Comparison of ENCODE assay signal across 1 cellular context in the genomic region with DNA sequence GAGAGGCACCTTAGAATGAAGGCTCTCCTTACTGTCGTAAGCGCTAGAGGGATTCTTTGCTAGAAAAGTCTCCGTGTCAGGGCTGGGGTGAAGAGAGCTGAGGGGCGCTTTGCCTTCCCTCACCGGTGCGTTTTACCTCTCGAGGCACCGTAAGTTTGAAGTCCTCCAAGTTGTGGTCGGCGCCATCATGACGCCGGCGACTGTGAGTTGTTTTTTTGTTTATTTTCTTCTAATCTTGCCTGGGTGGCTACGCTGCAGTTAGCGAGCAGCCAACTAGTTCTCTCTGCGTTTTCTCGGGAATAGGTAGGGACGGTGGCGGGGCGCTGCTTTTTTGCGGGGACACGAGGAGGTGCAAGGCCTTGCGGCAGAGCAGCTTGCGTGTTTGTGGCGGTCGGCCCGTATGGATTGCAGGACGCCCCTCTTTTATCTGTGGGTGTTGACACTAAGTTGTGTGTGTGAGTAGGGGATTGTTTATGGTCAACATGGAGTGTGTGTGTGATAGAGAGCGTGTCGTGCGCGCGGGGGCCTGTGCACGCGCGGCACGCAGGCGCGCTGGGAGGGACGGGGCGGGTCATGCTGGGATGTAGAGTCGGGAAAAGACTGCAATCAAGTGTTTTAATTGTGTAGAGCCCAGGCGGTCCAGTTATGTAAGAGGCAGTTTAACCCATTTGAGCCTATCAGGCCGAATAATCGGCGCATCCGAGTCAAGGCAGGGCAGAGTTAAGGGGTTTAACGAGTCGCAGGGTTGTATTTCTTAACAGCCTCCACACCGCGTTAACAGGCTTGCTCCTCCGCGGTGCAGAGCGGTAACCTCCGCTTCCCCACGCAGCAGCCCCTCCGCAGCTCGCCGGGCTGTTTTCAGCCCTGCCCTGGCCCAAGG.
TF ChIP-seq lines count a peak whose summit lies in the region.

No MANE protein-coding gene starts in this region.

TF ChIP-seq in HEK293, 187 proteins besides CTCF, POLR2A, EP300 and RAD21 (continued from another document and continues in another):
- TF ChIP-seq, protein P1, sequence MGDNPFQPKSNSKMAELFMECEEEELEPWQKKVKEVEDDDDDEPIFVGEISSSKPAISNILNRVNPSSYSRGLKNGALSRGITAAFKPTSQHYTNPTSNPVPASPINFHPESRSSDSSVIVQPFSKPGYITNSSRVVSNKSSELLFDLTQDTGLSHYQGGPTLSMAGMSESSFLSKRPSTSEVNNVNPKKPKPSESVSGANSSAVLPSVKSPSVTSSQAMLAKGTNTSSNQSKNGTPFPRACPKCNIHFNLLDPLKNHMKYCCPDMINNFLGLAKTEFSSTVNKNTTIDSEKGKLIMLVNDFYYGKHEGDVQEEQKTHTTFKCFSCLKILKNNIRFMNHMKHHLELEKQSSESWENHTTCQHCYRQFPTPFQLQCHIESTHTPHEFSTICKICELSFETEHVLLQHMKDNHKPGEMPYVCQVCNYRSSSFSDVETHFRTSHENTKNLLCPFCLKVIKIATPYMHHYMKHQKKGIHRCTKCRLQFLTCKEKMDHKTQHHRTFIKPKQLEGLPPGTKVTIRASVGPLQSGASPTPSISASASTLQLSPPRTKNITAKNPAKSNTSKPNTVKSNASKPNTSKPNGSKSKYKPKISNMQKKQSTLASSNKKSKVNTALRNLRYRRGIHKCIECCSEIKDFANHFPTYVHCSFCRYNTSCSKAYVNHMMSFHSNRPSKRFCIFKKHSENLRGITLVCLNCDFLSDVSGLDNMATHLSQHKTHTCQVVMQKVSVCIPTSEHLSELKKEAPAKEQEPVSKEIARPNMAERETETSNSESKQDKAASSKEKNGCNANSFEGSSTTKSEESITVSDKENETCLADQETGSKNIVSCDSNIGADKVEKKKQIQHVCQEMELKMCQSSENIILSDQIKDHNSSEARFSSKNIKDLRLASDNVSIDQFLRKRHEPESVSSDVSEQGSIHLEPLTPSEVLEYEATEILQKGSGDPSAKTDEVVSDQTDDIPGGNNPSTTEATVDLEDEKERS (tag by site-specific recombination; IDR thresholded peaks at IDR 0.05), result no peak
- TF ChIP-seq ZNF302 (tag by site-specific recombination; IDR thresholded peaks at IDR 0.05; ENCODE audit: low read depth) (no peak), HOXD13 (CRISPR knock-in tag; IDR thresholded peaks at IDR 0.05; ENCODE audit: borderline replicate concordance) (no peak), ZBTB21 (tag by site-specific recombination; IDR thresholded peaks at IDR 0.05) (no peak), GLI2 (tag by site-specific recombination; IDR thresholded peaks at IDR 0.05; ENCODE audit: borderline replicate concordance, low read depth) (no peak), ZXDB (tag by site-specific recombination; IDR thresholded peaks at IDR 0.05) (no peak; the same call in 1 of the 2 replicates), ZNF830 (tag by site-specific recombination; IDR thresholded peaks at IDR 0.05; ENCODE audit: low read depth) (no peak), ZNF777 (tag by site-specific recombination; IDR thresholded peaks at IDR 0.05; ENCODE audit: borderline replicate concordance) (peak; percentile 60; the same call in 1 of the 2 replicates), ZNF426 (tag by site-specific recombination; IDR thresholded peaks at IDR 0.05) (no peak), ZFP41 (tag by site-specific recombination; IDR thresholded peaks at IDR 0.05; ENCODE audit: borderline replicate concordance) (no peak), MYNN (tag by site-specific recombination; IDR thresholded peaks at IDR 0.05; ENCODE audit: borderline replicate concordance) (peak; percentile 14; the same call in 1 of the 2 replicates), HOXC10 (CRISPR knock-in tag; IDR thresholded peaks at IDR 0.05) (no peak), MZF1 (tag by site-specific recombination; IDR thresholded peaks at IDR 0.05; ENCODE audit: borderline replicate concordance) (no peak), ZNF24 (tag by site-specific recombination; IDR thresholded peaks at IDR 0.05) (no peak), ZNF664 (tag by site-specific recombination; IDR thresholded peaks at IDR 0.05) (no peak), ZNF394 (tag by site-specific recombination; IDR thresholded peaks at IDR 0.05; ENCODE audit: borderline replicate concordance) (no peak; the same call in 1 of the 2 replicates), ZNF626 (tag by site-specific recombination; IDR thresholded peaks at IDR 0.05) (no peak), SP3 (tag by site-specific recombination; IDR thresholded peaks at IDR 0.05) (0 out of 2 replicates have a peak, but pooled peaks have one; percentile 39), ZNF561 (tag by site-specific recombination; IDR thresholded peaks at IDR 0.05; ENCODE audit: borderline replicate concordance) (0 out of 2 replicates have a peak, but pooled peaks have one; percentile 4), ZBTB17 (tag by site-specific recombination; IDR thresholded peaks at IDR 0.05) (peak; percentile 72), ZNF837 (tag by site-specific recombination; IDR thresholded peaks at IDR 0.05) (no peak), ZBTB48 (tag by site-specific recombination; IDR thresholded peaks at IDR 0.05) (no peak), ZNF596 (tag by site-specific recombination; IDR thresholded peaks at IDR 0.05) (no peak), YY1 (tag by site-specific recombination; IDR thresholded peaks at IDR 0.05) (peak; percentile 68; the same call in 1 of the 2 replicates), ZNF112 (tag by site-specific recombination; IDR thresholded peaks at IDR 0.05) (no peak), ZNF146 (tag by site-specific recombination; IDR thresholded peaks at IDR 0.05) (no peak), ZNF221 (tag by site-specific recombination; IDR thresholded peaks at IDR 0.05; ENCODE audit: borderline replicate concordance) (no peak), SP7 (tag by site-specific recombination; IDR thresholded peaks at IDR 0.05) (no peak), TCF7L2 (IDR thresholded peaks at IDR 0.05; ENCODE audit: borderline replicate concordance, low read depth, low read length) (no peak), REPIN1 (tag by site-specific recombination; IDR thresholded peaks at IDR 0.05; ENCODE audit: low read depth) (no peak), ZFP69B (tag by site-specific recombination; IDR thresholded peaks at IDR 0.05) (no peak), ZNF274 (IDR thresholded peaks at IDR 0.05; ENCODE audit: low read length) (no peak), ZNF274 (tag by site-specific recombination; IDR thresholded peaks at IDR 0.05; ENCODE audit: borderline replicate concordance) (no peak)
- TF ChIP-seq, protein P2, sequence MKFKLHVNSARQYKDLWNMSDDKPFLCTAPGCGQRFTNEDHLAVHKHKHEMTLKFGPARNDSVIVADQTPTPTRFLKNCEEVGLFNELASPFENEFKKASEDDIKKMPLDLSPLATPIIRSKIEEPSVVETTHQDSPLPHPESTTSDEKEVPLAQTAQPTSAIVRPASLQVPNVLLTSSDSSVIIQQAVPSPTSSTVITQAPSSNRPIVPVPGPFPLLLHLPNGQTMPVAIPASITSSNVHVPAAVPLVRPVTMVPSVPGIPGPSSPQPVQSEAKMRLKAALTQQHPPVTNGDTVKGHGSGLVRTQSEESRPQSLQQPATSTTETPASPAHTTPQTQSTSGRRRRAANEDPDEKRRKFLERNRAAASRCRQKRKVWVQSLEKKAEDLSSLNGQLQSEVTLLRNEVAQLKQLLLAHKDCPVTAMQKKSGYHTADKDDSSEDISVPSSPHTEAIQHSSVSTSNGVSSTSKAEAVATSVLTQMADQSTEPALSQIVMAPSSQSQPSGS (tag by site-specific recombination; IDR thresholded peaks at IDR 0.05; ENCODE audit: low read depth), result no peak
- TF ChIP-seq, protein P3, sequence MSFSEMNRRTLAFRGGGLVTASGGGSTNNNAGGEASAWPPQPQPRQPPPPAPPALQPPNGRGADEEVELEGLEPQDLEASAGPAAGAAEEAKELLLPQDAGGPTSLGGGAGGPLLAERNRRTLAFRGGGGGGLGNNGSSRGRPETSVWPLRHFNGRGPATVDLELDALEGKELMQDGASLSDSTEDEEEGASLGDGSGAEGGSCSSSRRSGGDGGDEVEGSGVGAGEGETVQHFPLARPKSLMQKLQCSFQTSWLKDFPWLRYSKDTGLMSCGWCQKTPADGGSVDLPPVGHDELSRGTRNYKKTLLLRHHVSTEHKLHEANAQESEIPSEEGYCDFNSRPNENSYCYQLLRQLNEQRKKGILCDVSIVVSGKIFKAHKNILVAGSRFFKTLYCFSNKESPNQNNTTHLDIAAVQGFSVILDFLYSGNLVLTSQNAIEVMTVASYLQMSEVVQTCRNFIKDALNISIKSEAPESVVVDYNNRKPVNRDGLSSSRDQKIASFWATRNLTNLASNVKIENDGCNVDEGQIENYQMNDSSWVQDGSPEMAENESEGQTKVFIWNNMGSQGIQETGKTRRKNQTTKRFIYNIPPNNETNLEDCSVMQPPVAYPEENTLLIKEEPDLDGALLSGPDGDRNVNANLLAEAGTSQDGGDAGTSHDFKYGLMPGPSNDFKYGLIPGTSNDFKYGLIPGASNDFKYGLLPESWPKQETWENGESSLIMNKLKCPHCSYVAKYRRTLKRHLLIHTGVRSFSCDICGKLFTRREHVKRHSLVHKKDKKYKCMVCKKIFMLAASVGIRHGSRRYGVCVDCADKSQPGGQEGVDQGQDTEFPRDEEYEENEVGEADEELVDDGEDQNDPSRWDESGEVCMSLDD (tag by site-specific recombination; IDR thresholded peaks at IDR 0.05), result 0 out of 2 replicates have a peak, but pooled peaks have one; percentile 56
- TF ChIP-seq, protein P4, sequence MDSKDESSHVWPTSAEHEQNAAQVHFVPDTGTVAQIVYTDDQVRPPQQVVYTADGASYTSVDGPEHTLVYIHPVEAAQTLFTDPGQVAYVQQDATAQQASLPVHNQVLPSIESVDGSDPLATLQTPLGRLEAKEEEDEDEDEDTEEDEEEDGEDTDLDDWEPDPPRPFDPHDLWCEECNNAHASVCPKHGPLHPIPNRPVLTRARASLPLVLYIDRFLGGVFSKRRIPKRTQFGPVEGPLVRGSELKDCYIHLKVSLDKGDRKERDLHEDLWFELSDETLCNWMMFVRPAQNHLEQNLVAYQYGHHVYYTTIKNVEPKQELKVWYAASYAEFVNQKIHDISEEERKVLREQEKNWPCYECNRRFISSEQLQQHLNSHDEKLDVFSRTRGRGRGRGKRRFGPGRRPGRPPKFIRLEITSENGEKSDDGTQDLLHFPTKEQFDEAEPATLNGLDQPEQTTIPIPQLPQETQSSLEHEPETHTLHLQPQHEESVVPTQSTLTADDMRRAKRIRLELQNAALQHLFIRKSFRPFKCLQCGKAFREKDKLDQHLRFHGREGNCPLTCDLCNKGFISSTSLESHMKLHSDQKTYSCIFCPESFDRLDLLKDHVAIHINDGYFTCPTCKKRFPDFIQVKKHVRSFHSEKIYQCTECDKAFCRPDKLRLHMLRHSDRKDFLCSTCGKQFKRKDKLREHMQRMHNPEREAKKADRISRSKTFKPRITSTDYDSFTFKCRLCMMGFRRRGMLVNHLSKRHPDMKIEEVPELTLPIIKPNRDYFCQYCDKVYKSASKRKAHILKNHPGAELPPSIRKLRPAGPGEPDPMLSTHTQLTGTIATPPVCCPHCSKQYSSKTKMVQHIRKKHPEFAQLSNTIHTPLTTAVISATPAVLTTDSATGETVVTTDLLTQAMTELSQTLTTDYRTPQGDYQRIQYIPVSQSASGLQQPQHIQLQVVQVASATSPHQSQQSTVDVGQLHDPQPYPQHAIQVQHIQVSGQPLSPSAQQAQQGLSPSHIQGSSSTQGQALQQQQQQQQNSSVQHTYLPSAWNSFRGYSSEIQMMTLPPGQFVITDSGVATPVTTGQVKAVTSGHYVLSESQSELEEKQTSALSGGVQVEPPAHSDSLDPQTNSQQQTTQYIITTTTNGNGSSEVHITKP (tag by site-specific recombination; IDR thresholded peaks at IDR 0.05), result no peak
- TF ChIP-seq, protein P5, sequence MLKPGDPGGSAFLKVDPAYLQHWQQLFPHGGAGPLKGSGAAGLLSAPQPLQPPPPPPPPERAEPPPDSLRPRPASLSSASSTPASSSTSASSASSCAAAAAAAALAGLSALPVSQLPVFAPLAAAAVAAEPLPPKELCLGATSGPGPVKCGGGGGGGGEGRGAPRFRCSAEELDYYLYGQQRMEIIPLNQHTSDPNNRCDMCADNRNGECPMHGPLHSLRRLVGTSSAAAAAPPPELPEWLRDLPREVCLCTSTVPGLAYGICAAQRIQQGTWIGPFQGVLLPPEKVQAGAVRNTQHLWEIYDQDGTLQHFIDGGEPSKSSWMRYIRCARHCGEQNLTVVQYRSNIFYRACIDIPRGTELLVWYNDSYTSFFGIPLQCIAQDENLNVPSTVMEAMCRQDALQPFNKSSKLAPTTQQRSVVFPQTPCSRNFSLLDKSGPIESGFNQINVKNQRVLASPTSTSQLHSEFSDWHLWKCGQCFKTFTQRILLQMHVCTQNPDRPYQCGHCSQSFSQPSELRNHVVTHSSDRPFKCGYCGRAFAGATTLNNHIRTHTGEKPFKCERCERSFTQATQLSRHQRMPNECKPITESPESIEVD (tag by site-specific recombination; IDR thresholded peaks at IDR 0.05), result no peak
- TF ChIP-seq, protein P6, sequence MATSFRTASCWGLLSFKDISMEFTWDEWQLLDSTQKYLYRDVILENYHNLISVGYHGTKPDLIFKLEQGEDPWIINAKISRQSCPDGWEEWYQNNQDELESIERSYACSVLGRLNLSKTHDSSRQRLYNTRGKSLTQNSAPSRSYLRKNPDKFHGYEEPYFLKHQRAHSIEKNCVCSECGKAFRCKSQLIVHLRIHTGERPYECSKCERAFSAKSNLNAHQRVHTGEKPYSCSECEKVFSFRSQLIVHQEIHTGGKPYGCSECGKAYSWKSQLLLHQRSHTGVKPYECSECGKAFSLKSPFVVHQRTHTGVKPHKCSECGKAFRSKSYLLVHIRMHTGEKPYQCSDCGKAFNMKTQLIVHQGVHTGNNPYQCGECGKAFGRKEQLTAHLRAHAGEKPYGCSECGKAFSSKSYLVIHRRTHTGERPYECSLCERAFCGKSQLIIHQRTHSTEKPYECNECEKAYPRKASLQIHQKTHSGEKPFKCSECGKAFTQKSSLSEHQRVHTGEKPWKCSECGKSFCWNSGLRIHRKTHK (tag by site-specific recombination; IDR thresholded peaks at IDR 0.05), result no peak
- TF ChIP-seq, protein P7, sequence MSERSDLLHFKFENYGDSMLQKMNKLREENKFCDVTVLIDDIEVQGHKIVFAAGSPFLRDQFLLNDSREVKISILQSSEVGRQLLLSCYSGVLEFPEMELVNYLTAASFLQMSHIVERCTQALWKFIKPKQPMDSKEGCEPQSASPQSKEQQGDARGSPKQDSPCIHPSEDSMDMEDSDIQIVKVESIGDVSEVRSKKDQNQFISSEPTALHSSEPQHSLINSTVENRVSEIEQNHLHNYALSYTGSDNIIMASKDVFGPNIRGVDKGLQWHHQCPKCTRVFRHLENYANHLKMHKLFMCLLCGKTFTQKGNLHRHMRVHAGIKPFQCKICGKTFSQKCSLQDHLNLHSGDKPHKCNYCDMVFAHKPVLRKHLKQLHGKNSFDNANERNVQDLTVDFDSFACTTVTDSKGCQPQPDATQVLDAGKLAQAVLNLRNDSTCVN (tag by site-specific recombination; optimal IDR thresholded peaks at IDR 0.05), result peak; percentile 93
- TF ChIP-seq, protein P8, sequence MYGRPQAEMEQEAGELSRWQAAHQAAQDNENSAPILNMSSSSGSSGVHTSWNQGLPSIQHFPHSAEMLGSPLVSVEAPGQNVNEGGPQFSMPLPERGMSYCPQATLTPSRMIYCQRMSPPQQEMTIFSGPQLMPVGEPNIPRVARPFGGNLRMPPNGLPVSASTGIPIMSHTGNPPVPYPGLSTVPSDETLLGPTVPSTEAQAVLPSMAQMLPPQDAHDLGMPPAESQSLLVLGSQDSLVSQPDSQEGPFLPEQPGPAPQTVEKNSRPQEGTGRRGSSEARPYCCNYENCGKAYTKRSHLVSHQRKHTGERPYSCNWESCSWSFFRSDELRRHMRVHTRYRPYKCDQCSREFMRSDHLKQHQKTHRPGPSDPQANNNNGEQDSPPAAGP (tag by site-specific recombination; IDR thresholded peaks at IDR 0.05), result no peak
